ENCODE assay signal across 8 cellular contexts in genomic region chr4:70505152-70505748, GRCh38. TPM values are rescaled to one million over a fixed set of nuclear protein-coding genes. Genes with fewer than 3 reads are reported as not detected.
DNase-seq lines count a peak whose midpoint lies in the region; ATAC-seq and TF ChIP-seq lines count a peak whose summit lies in the region.

No MANE protein-coding gene starts in this region.

- no peaks in the 10 kb centered on the region for H3K36me3 ChIP-seq in left ventricle myocardium inferior

- no peaks in the 10 kb centered on the region for H3K9me3 Mint-ChIP-seq in activated naive CD8-positive, alpha-beta T cell treated with anti-CD3 and anti-CD28 coated beads, Interleukin-2, amount 10 ng/mL, durations not matched to agents 7 days and 5 days

- H3K4me3 Mint-ChIP-seq in activated naive CD8-positive, alpha-beta T cell treated with anti-CD3 and anti-CD28 coated beads, Interleukin-2, amount 10 ng/mL, durations not matched to agents 7 days and 5 days: no peak overlapping the region

- no peaks in the 10 kb centered on the region for H3K36me3 Mint-ChIP-seq in activated naive CD8-positive, alpha-beta T cell treated with anti-CD3 and anti-CD28 coated beads, Interleukin-2, amount 10 ng/mL, durations not matched to agents 7 days and 5 days

- peaks cover 26% of the 10 kb centered on the region for H3K27me3 ChIP-seq in left ventricle myocardium inferior (ENCODE audit: low read depth)

- peaks cover 2% of the 10 kb centered on the region for H3K27me3 Mint-ChIP-seq in activated naive CD8-positive, alpha-beta T cell treated with anti-CD3 and anti-CD28 coated beads, Interleukin-2, amount 10 ng/mL, durations not matched to agents 7 days and 5 days

- in situ Hi-C loops in SK-MEL-5 (cut with HindIII; ENCODE audit: low pct_unique_long_range_greater_than_20kb, low sequenced_read_pairs): no loop called here

- no peaks in the 10 kb centered on the region for H3K9me3 ChIP-seq in left ventricle myocardium inferior (replicated peaks)

- peak; percentile 91 for ATAC-seq in GM21360 (IDR thresholded peaks at IDR 0.05; ENCODE audit: unreplicated experiment)
- peak; percentile 83 for ATAC-seq in HG03571 (IDR thresholded peaks at IDR 0.05; ENCODE audit: unreplicated experiment)
- peak; percentile 52 for ATAC-seq in activated naive CD8-positive, alpha-beta T cell treated with anti-CD3 and anti-CD28 coated beads, Interleukin-2, amount 10 ng/mL, durations not matched to agents 7 days and 5 days (ENCODE audit: low read depth)
- no peak for ATAC-seq in sciatic nerve

- TF ChIP-seq CTCF in left ventricle myocardium inferior (IDR thresholded peaks at IDR 0.05; ENCODE audit: borderline replicate concordance): peak; percentile 83

- intact Hi-C loops in left ventricle myocardium inferior (cut with micrococcal nuclease) (no loop called here), sciatic nerve (cut with DNase I) (no loop called here)

- H3K27ac ChIP-seq in left ventricle myocardium inferior (replicated peaks): no peak overlapping the region

- H3K4me3 ChIP-seq in left ventricle myocardium inferior: no peak overlapping the region

- DNase-seq in ELF-1 (ENCODE audit: low read depth, low spot score) (peak; percentile 28), SK-MEL-5 (ENCODE audit: low read depth, low spot score) (peak; percentile 59), left ventricle myocardium inferior (no peak), sciatic nerve (ENCODE audit: low spot score) (peak; percentile 67), GF-D8 (lab: John Stamatoyannopoulos, UW) (no peak)
- DNase-seq in activated naive CD8-positive, alpha-beta T cell treated with anti-CD3 and anti-CD28 coated beads, Interleukin-2, amount 10 ng/mL, durations not matched to agents 7 days and 5 days: peak; percentile 58

- no peaks in the 10 kb centered on the region for H3K4me1 Mint-ChIP-seq in activated naive CD8-positive, alpha-beta T cell treated with anti-CD3 and anti-CD28 coated beads, Interleukin-2, amount 10 ng/mL, durations not matched to agents 7 days and 5 days

- H3K27ac Mint-ChIP-seq in activated naive CD8-positive, alpha-beta T cell treated with anti-CD3 and anti-CD28 coated beads, Interleukin-2, amount 10 ng/mL, durations not matched to agents 7 days and 5 days: no peak overlapping the region

- no peaks in the 10 kb centered on the region for H3K4me1 ChIP-seq in left ventricle myocardium inferior

- POLR2A ChIA-PET in activated naive CD8-positive, alpha-beta T cell treated with anti-CD3 and anti-CD28 coated beads, Interleukin-2, amount 10 ng/mL, durations not matched to agents 7 days and 5 days (lab: Charles Lee): no interaction called here

RNA-seq across cellular contexts. Expression of gene AMTN, which starts 13.1 kb away (rescaled TPM):
- not detected in 2 replicates for total RNA-seq in SK-MEL-5 (2014; rRNA removed; shearing (Covaris generic))
- not detected in 2 replicates for polyA plus RNA-seq in SK-MEL-5 (2015; cell fraction: cytosol; rRNA removed)
- not detected in 2 replicates for polyA plus RNA-seq in SK-MEL-5 (2015; cell fraction: nucleus; rRNA removed)
- total RNA-seq in activated naive CD8-positive, alpha-beta T cell treated with anti-CD3 and anti-CD28 coated beads, Interleukin-2, amount 10 ng/mL, durations not matched to agents 7 days and 5 days: not detected
- total RNA-seq in left ventricle myocardium inferior (not detected), sciatic nerve (not detected)

RNA-seq across cellular contexts. Expression of gene MUC7, which starts 33.3 kb away (rescaled TPM):
- 0.69 TPM in 2 replicates for total RNA-seq in SK-MEL-5 (2014; rRNA removed; shearing (Covaris generic))
- polyA plus RNA-seq in SK-MEL-5 (2015; cell fraction: cytosol; rRNA removed): 5.7 and 8.0 TPM in 2 replicates
- 3.4 and 21.8 TPM in 2 replicates for polyA plus RNA-seq in SK-MEL-5 (2015; cell fraction: nucleus; rRNA removed)
- total RNA-seq in activated naive CD8-positive, alpha-beta T cell treated with anti-CD3 and anti-CD28 coated beads, Interleukin-2, amount 10 ng/mL, durations not matched to agents 7 days and 5 days: not detected
- total RNA-seq in left ventricle myocardium inferior (not detected), sciatic nerve (not detected)

Comparison
In these comparisons a context has a peak if more than half of its experiments do, and no peak if none do; other contexts are left out.
1. DNase-seq: peak in ELF-1 (single experiment), SK-MEL-5 (single experiment), activated naive CD8-positive, alpha-beta T cell treated with anti-CD3 and anti-CD28 coated beads, Interleukin-2, amount 10 ng/mL, durations not matched to agents 7 days and 5 days (single experiment) and sciatic nerve (single experiment); none in left ventricle myocardium inferior (single experiment) and GF-D8 (single experiment).